In genomic region chr16:87689956-87690465, GRCh38 we compare ENCODE assay signal across 11 cellular contexts.
"Had no signal": no experiment of that assay in that cellular context is flagged by ENCODE, and none has a peak within 500 bp of the region (broad histone marks: within the 10 kb centered on the region; RNA-seq: fewer than 3 reads in every experiment).

No MANE protein-coding gene starts in this region.

- H3K9me3 ChIP-seq: HAP-1 had no signal

- H3K9me3 Mint-ChIP-seq: HFFc6 had no signal

- H3K4me1 ChIP-seq: HAP-1 had no signal

- H2AFZ ChIP-seq: GM23248 had no signal

- FAIRE-seq: HepG2 had no signal

- H3K27ac ChIP-seq: GM23248, HL-60, KMS-11 had no signal

- H3K9ac ChIP-seq: GM23248, KMS-11 had no signal

- ATAC-seq: HCT116 had no signal

- DNase-seq: GM23248, GOT3, H7, HFFc6, IMR-90, KBM-7 had no signal

- H3K27ac Mint-ChIP-seq: HFFc6 had no signal

- H3K4me2 ChIP-seq: KMS-11 had no signal

- H3K4me3 ChIP-seq: GM23248, HAP-1 had no signal

- H3K4me3 Mint-ChIP-seq: HFFc6 had no signal

- H3K36me3 ChIP-seq: HAP-1 had no signal
